In genomic region chr7:27873981-27874957, GRCh38 we compare ENCODE assay signal across 10 cellular contexts.
A peak's percentile ranks its signal among the peaks of the same experiment; 100 is the strongest.
DNase-seq lines count a peak whose midpoint lies in the region; ATAC-seq, FAIRE-seq and TF ChIP-seq lines count a peak whose summit lies in the region.
"Had no signal": no experiment of that assay in that cellular context is flagged by ENCODE, and none has a peak within 500 bp of the region (broad histone marks: within the 10 kb centered on the region; RNA-seq: fewer than 3 reads in every experiment).

No MANE protein-coding gene starts in this region.

- H3K4me1 Mint-ChIP-seq in chondrocyte (ENCODE audit: low read depth), result peaks cover 37% of the 10 kb centered on the region
- H3K4me1 Mint-ChIP-seq in activated T-cell treated with anti-CD3 and anti-CD28 coated beads, Interleukin-2, amount 50 U/mL, for 24 hours (ENCODE audit: low read depth), result no peaks in the 10 kb centered on the region

- no peak for DNase-seq in chondrocyte (ENCODE audit: low spot score)
- DNase-seq in right lobe of liver, result peak; percentile 70 to 88 (median 87)
- peak; percentile 67 for DNase-seq in urothelium cell line (ENCODE audit: low spot score)
- no peak for DNase-seq in activated T-cell treated with anti-CD3 and anti-CD28 coated beads, Interleukin-2, amount 50 U/mL, for 24 hours
- no peak for DNase-seq in COLO668 (lab: John Stamatoyannopoulos, UW; ENCODE audit: unreplicated experiment)
- DNase-seq: NK-92 treated with Interleukin-12 subunit alpha and Interleukin-12 subunit beta, amount 100 ng/mL, for 24 hours; stimulated activated CD4-positive, alpha-beta T cell treated with anti-CD3 and anti-CD28 coated beads, Interleukin-12 subunit alpha, Interleukin-12 subunit beta, amount 100 ng/mL, for 4 hours had no signal

- peak overlapping the region; percentile 37 for H3K4me3 Mint-ChIP-seq in chondrocyte (ENCODE audit: unreplicated experiment)
- no peak overlapping the region for H3K4me3 Mint-ChIP-seq in activated T-cell treated with anti-CD3 and anti-CD28 coated beads, Interleukin-2, amount 50 U/mL, for 24 hours

- H3K27me3 ChIP-seq in right lobe of liver, result no peaks in the 10 kb centered on the region

- H3K4me3 ChIP-seq in right lobe of liver, result no peak overlapping the region

- no peaks in the 10 kb centered on the region for H3K36me3 ChIP-seq in right lobe of liver

- TF ChIP-seq POLR2A in right lobe of liver (IDR thresholded peaks at IDR 0.05), result no peak

- TF ChIP-seq CTCF in chondrocyte (IDR thresholded peaks at IDR 0.05), result no peak
- no peak for TF ChIP-seq CTCF in right lobe of liver (IDR thresholded peaks at IDR 0.05)

- H3K9me3 ChIP-seq in right lobe of liver, result no peaks in the 10 kb centered on the region

- no peaks in the 10 kb centered on the region for H3K27me3 Mint-ChIP-seq in chondrocyte (ENCODE audit: low read depth)
- no peaks in the 10 kb centered on the region for H3K27me3 Mint-ChIP-seq in activated T-cell treated with anti-CD3 and anti-CD28 coated beads, Interleukin-2, amount 50 U/mL, for 24 hours

- ATAC-seq in right lobe of liver (peak; percentile 88 to 94 (median 93)), HG03571 (IDR thresholded peaks at IDR 0.05; ENCODE audit: unreplicated experiment) (no peak)

- 32% methylated on average over 9 of the region's 13 CpGs for WGBS in right lobe of liver (ENCODE audit: insufficient coverage, low coverage, low lambda C conversion rate, missing lambda C conversion rate)

- FAIRE-seq in urothelium cell line (lab: Jason Lieb, UNC), result peak; percentile 78

- no peak for TF ChIP-seq EP300 in Ishikawa (IDR thresholded peaks at IDR 0.05; ENCODE audit: borderline replicate concordance)

- TF ChIP-seq RAD21 in Ishikawa (IDR thresholded peaks at IDR 0.05; ENCODE audit: low read depth), result no peak

- H3K4me1 ChIP-seq in right lobe of liver, result peaks cover 0 to 22% (median 4%) of the 10 kb centered on the region in 4 donors

- H3K36me3 Mint-ChIP-seq in chondrocyte (ENCODE audit: low read depth), result no peaks in the 10 kb centered on the region
- peaks cover 4% of the 10 kb centered on the region for H3K36me3 Mint-ChIP-seq in activated T-cell treated with anti-CD3 and anti-CD28 coated beads, Interleukin-2, amount 50 U/mL, for 24 hours (ENCODE audit: low read depth)

- intact Hi-C loops in right lobe of liver (cut with DNase I), result no loop called here

- no peaks in the 10 kb centered on the region for H3K9me3 Mint-ChIP-seq in chondrocyte (ENCODE audit: low read depth)
- H3K9me3 Mint-ChIP-seq in activated T-cell treated with anti-CD3 and anti-CD28 coated beads, Interleukin-2, amount 50 U/mL, for 24 hours, result no peaks in the 10 kb centered on the region

- H3K27ac Mint-ChIP-seq in chondrocyte (ENCODE audit: unreplicated experiment), result peak overlapping the region; percentile 93
- no peak overlapping the region for H3K27ac Mint-ChIP-seq in activated T-cell treated with anti-CD3 and anti-CD28 coated beads, Interleukin-2, amount 50 U/mL, for 24 hours

- H3K27ac ChIP-seq in right lobe of liver, result peak overlapping the region in 1 of 3 donors; percentile 30
- H3K27ac ChIP-seq: HL-60 had no signal

TF ChIP-seq in Ishikawa, 13 proteins besides CTCF, POLR2A, EP300 and RAD21:
- TF ChIP-seq CREB1 (IDR thresholded peaks at IDR 0.05; ENCODE audit: low read depth), result no peak
- TF ChIP-seq NFIC (IDR thresholded peaks at IDR 0.05), result peak; percentile 96
- TF ChIP-seq MAX (IDR thresholded peaks at IDR 0.05), result peak; percentile 53; the same call in 1 of the 2 replicates
- no peak for TF ChIP-seq FOXM1 (IDR thresholded peaks at IDR 0.05; ENCODE audit: borderline replicate concordance, low read depth)
- TF ChIP-seq TEAD4 (IDR thresholded peaks at IDR 0.05), result peak; percentile 88
- peak; percentile 66 for TF ChIP-seq TCF12 (IDR thresholded peaks at IDR 0.05; ENCODE audit: low read depth)

Comparison
In these comparisons a context has a peak if more than half of its experiments do, and no peak if none do; other contexts are left out.
1. DNase-seq: peak in right lobe of liver (3 of 3) and urothelium cell line (single experiment); none in chondrocyte (single experiment), activated T-cell treated with anti-CD3 and anti-CD28 coated beads, Interleukin-2, amount 50 U/mL, for 24 hours (single experiment) and COLO668 (single experiment).